Comparison of ENCODE assay signal across 38 cellular contexts in genomic region chr14:103998027-103998426, GRCh38. TPM values are rescaled to one million over a fixed set of nuclear protein-coding genes. Genes with fewer than 3 reads are reported as not detected.
"Had no signal": no experiment of that assay in that cellular context is flagged by ENCODE, and none has a peak within 500 bp of the region (broad histone marks: within the 10 kb centered on the region; RNA-seq: fewer than 3 reads in every experiment).

No MANE protein-coding gene starts in this region.

- H3K9me3 Mint-ChIP-seq: activated CD4-positive, alpha-beta memory T cell treated with anti-CD3 and anti-CD28 coated beads, Interleukin-2, amount 10 ng/mL, durations not matched to agents 7 days and 5 days; activated CD4-positive, alpha-beta T cell treated with anti-CD3 and anti-CD28 coated beads, Interleukin-2, amount 10 ng/mL, durations not matched to agents 7 days and 5 days; activated naive CD4-positive, alpha-beta T cell treated with anti-CD3 and anti-CD28 coated beads, Interleukin-2, amount 10 ng/mL, durations not matched to agents 7 days and 5 days; activated naive CD4-positive, alpha-beta T cell treated with anti-CD3 and anti-CD28 coated beads, Interleukin-2, amount 50 U/mL, for 24 hours; activated naive CD8-positive, alpha-beta T cell treated with anti-CD3 and anti-CD28 coated beads, Interleukin-2, amount 10 ng/mL, durations not matched to agents 7 days and 5 days; activated naive CD8-positive, alpha-beta T cell treated with anti-CD3 and anti-CD28 coated beads, Interleukin-2, amount 50 U/mL, for 24 hours; activated T-cell treated with anti-CD3 and anti-CD28 coated beads, Interleukin-2, amount 50 U/mL, for 24 hours; activated T-helper 2 cell treated with anti-CD3 and anti-CD28 coated beads, Interferon-gamma antibody, Interleukin-2, Interleukin-4, amounts not matched to agents 10 μg/mL and 5 μg/mL and 100 μg/mL, durations not matched to agents 14 hours and 24 hours and 36 hours; brain; central memory CD8-positive, alpha-beta T cell; T-helper 1 cell treated with Interleukin-12 subunit alpha and Interleukin-12 subunit beta and Interleukin-4 antibody, amounts not matched to agents 30 μg/mL and 1 μg/mL, for 36 hours; T-helper 2 cell treated with Interferon-gamma antibody and Interleukin-4, amounts not matched to agents 5 μg/mL and 100 μg/mL, for 36 hours; WTC11 had no signal

- H3K9me3 ChIP-seq: ascending aorta had no signal

- H3K27ac ChIP-seq: ascending aorta, cardiac muscle cell, WERI-Rb-1 had no signal

- H3K4me1 ChIP-seq: ascending aorta had no signal

- ATAC-seq: activated CD4-positive, alpha-beta T cell treated with anti-CD3 and anti-CD28 coated beads for 36 hours; activated CD8-positive, alpha-beta memory T cell treated with anti-CD3 and anti-CD28 coated beads, Interleukin-2, amount 10 ng/mL, durations not matched to agents 7 days and 5 days; activated CD8-positive, alpha-beta T cell treated with anti-CD3 and anti-CD28 coated beads, Interleukin-2, amount 10 ng/mL, durations not matched to agents 7 days and 5 days; activated naive CD8-positive, alpha-beta T cell treated with anti-CD3 and anti-CD28 coated beads, Interleukin-2, amount 50 U/mL, for 24 hours; WTC11 had no signal

- H3K27ac Mint-ChIP-seq: activated CD4-positive, alpha-beta memory T cell treated with anti-CD3 and anti-CD28 coated beads, Interleukin-2, amount 10 ng/mL, durations not matched to agents 7 days and 5 days; activated CD4-positive, alpha-beta T cell treated with anti-CD3 and anti-CD28 coated beads for 36 hours; activated CD4-positive, alpha-beta T cell treated with anti-CD3 and anti-CD28 coated beads, Interleukin-2, amount 10 ng/mL, durations not matched to agents 7 days and 5 days; activated CD8-positive, alpha-beta memory T cell treated with anti-CD3 and anti-CD28 coated beads, Interleukin-2, amount 10 ng/mL, durations not matched to agents 7 days and 5 days; activated CD8-positive, alpha-beta T cell treated with anti-CD3 and anti-CD28 coated beads, Interleukin-2, amount 10 ng/mL, durations not matched to agents 7 days and 5 days; activated naive CD4-positive, alpha-beta T cell treated with anti-CD3 and anti-CD28 coated beads, Interleukin-2, amount 10 ng/mL, durations not matched to agents 7 days and 5 days; activated naive CD4-positive, alpha-beta T cell treated with anti-CD3 and anti-CD28 coated beads, Interleukin-2, amount 50 U/mL, for 24 hours; activated naive CD8-positive, alpha-beta T cell; activated naive CD8-positive, alpha-beta T cell treated with anti-CD3 and anti-CD28 coated beads, Interleukin-2, amount 10 ng/mL, durations not matched to agents 7 days and 5 days; activated naive CD8-positive, alpha-beta T cell treated with anti-CD3 and anti-CD28 coated beads, Interleukin-2, amount 50 U/mL, for 24 hours; activated T-cell treated with anti-CD3 and anti-CD28 coated beads, Interleukin-2, amount 50 U/mL, for 24 hours; activated T-helper 2 cell treated with anti-CD3 and anti-CD28 coated beads, Interferon-gamma antibody, Interleukin-2, Interleukin-4, amounts not matched to agents 10 μg/mL and 5 μg/mL and 100 μg/mL, durations not matched to agents 14 hours and 24 hours and 36 hours; brain; T-helper 1 cell treated with Interleukin-12 subunit alpha and Interleukin-12 subunit beta and Interleukin-4 antibody, amounts not matched to agents 30 μg/mL and 1 μg/mL, for 36 hours; T-helper 2 cell treated with Interferon-gamma antibody and Interleukin-4, amounts not matched to agents 5 μg/mL and 100 μg/mL, for 36 hours; WTC11 had no signal

- DNase-seq: activated CD4-positive, alpha-beta memory T cell treated with anti-CD3 and anti-CD28 coated beads, Interleukin-2, amount 10 ng/mL, durations not matched to agents 7 days and 5 days; activated CD4-positive, alpha-beta T cell treated with anti-CD3 and anti-CD28 coated beads for 1 hour; activated CD4-positive, alpha-beta T cell treated with anti-CD3 and anti-CD28 coated beads for 36 hours; activated CD4-positive, alpha-beta T cell treated with anti-CD3 and anti-CD28 coated beads for 48 hours; activated CD4-positive, alpha-beta T cell treated with anti-CD3 and anti-CD28 coated beads, Interleukin-2, amount 10 ng/mL, durations not matched to agents 7 days and 5 days; activated CD4-positive, alpha-beta T cell treated with anti-CD3 and anti-CD28 coated beads, Interleukin-2, amount 50 U/mL, for 48 hours; activated CD4-positive, CD25-positive, alpha-beta regulatory T cell; activated CD8-positive, alpha-beta memory T cell treated with anti-CD3 and anti-CD28 coated beads for 24 hours; activated CD8-positive, alpha-beta memory T cell treated with anti-CD3 and anti-CD28 coated beads, Interleukin-2, amount 10 ng/mL, durations not matched to agents 7 days and 5 days; activated CD8-positive, alpha-beta memory T cell treated with anti-CD3 and anti-CD28 coated beads, Interleukin-2, amount 50 U/mL, for 48 hours; activated CD8-positive, alpha-beta T cell treated with anti-CD3 and anti-CD28 coated beads, Interleukin-2, amount 10 ng/mL, durations not matched to agents 7 days and 5 days; activated effector memory CD4-positive, alpha-beta T cell treated with Interleukin-2 at 50 U/mL for 16 hours; activated gamma-delta T cell; activated naive CD4-positive, alpha-beta T cell treated with anti-CD3 and anti-CD28 coated beads, Interleukin-2, amount 10 ng/mL, durations not matched to agents 7 days and 5 days; activated naive CD4-positive, alpha-beta T cell treated with Interleukin-2 at 50 U/mL for 16 hours; activated naive CD8-positive, alpha-beta T cell treated with anti-CD3 and anti-CD28 coated beads, Interleukin-2, amount 10 ng/mL, durations not matched to agents 7 days and 5 days; activated naive CD8-positive, alpha-beta T cell treated with anti-CD3 and anti-CD28 coated beads, Interleukin-2, amount 50 U/mL, for 24 hours; activated T-cell treated with anti-CD3 and anti-CD28 coated beads, Interleukin-2, amount 50 U/mL, for 24 hours; activated T-cell treated with anti-CD3 and anti-CD28 coated beads, Interleukin-2, amount 50 U/mL, for 48 hours; amygdala; anterior cingulate cortex; cerebellar nuclear complex; T-helper 1 cell; T-helper 2 cell; T-helper 9 cell; WERI-Rb-1 had no signal

- H3K36me3 ChIP-seq: ascending aorta, cardiac muscle cell, WERI-Rb-1 had no signal

- H3K4me1 Mint-ChIP-seq: activated CD4-positive, alpha-beta memory T cell treated with anti-CD3 and anti-CD28 coated beads, Interleukin-2, amount 10 ng/mL, durations not matched to agents 7 days and 5 days; activated CD4-positive, alpha-beta T cell treated with anti-CD3 and anti-CD28 coated beads for 36 hours; activated CD4-positive, alpha-beta T cell treated with anti-CD3 and anti-CD28 coated beads, Interleukin-2, amount 10 ng/mL, durations not matched to agents 7 days and 5 days; activated naive CD4-positive, alpha-beta T cell treated with anti-CD3 and anti-CD28 coated beads, Interleukin-2, amount 10 ng/mL, durations not matched to agents 7 days and 5 days; activated naive CD4-positive, alpha-beta T cell treated with anti-CD3 and anti-CD28 coated beads, Interleukin-2, amount 50 U/mL, for 24 hours; activated naive CD8-positive, alpha-beta T cell treated with anti-CD3 and anti-CD28 coated beads, Interleukin-2, amount 50 U/mL, for 24 hours; brain; central memory CD8-positive, alpha-beta T cell; WTC11 had no signal

- H3K4me3 ChIP-seq: ascending aorta, cardiac muscle cell had no signal

- H3K4me3 Mint-ChIP-seq: activated CD4-positive, alpha-beta memory T cell treated with anti-CD3 and anti-CD28 coated beads, Interleukin-2, amount 10 ng/mL, durations not matched to agents 7 days and 5 days; activated CD4-positive, alpha-beta T cell treated with anti-CD3 and anti-CD28 coated beads for 36 hours; activated CD4-positive, alpha-beta T cell treated with anti-CD3 and anti-CD28 coated beads, Interleukin-2, amount 10 ng/mL, durations not matched to agents 7 days and 5 days; activated CD8-positive, alpha-beta memory T cell treated with anti-CD3 and anti-CD28 coated beads, Interleukin-2, amount 10 ng/mL, durations not matched to agents 7 days and 5 days; activated CD8-positive, alpha-beta T cell treated with anti-CD3 and anti-CD28 coated beads, Interleukin-2, amount 10 ng/mL, durations not matched to agents 7 days and 5 days; activated naive CD4-positive, alpha-beta T cell treated with anti-CD3 and anti-CD28 coated beads, Interleukin-2, amount 10 ng/mL, durations not matched to agents 7 days and 5 days; activated naive CD4-positive, alpha-beta T cell treated with anti-CD3 and anti-CD28 coated beads, Interleukin-2, amount 50 U/mL, for 24 hours; activated naive CD8-positive, alpha-beta T cell; activated naive CD8-positive, alpha-beta T cell treated with anti-CD3 and anti-CD28 coated beads, Interleukin-2, amount 10 ng/mL, durations not matched to agents 7 days and 5 days; activated naive CD8-positive, alpha-beta T cell treated with anti-CD3 and anti-CD28 coated beads, Interleukin-2, amount 50 U/mL, for 24 hours; activated T-cell treated with anti-CD3 and anti-CD28 coated beads, Interleukin-2, amount 50 U/mL, for 24 hours; brain; central memory CD8-positive, alpha-beta T cell; T-helper 1 cell treated with Interleukin-12 subunit alpha and Interleukin-12 subunit beta and Interleukin-4 antibody, amounts not matched to agents 30 μg/mL and 1 μg/mL, for 36 hours; T-helper 2 cell treated with Interferon-gamma antibody and Interleukin-4, amounts not matched to agents 5 μg/mL and 100 μg/mL, for 36 hours; WTC11 had no signal

- H3K36me3 Mint-ChIP-seq: activated CD8-positive, alpha-beta memory T cell treated with anti-CD3 and anti-CD28 coated beads, Interleukin-2, amount 10 ng/mL, durations not matched to agents 7 days and 5 days; activated naive CD4-positive, alpha-beta T cell treated with anti-CD3 and anti-CD28 coated beads, Interleukin-2, amount 10 ng/mL, durations not matched to agents 7 days and 5 days; activated naive CD4-positive, alpha-beta T cell treated with anti-CD3 and anti-CD28 coated beads, Interleukin-2, amount 50 U/mL, for 24 hours; activated naive CD8-positive, alpha-beta T cell; activated naive CD8-positive, alpha-beta T cell treated with anti-CD3 and anti-CD28 coated beads, Interleukin-2, amount 10 ng/mL, durations not matched to agents 7 days and 5 days; brain; WTC11 had no signal

- H3K27me3 ChIP-seq: ascending aorta, cardiac muscle cell had no signal

RNA-seq across cellular contexts. Expression of gene RD3L, which starts 55.7 kb away (rescaled TPM):
- total RNA-seq: activated CD4-positive, alpha-beta memory T cell treated with anti-CD3 and anti-CD28 coated beads, Interleukin-2, amount 10 ng/mL, durations not matched to agents 7 days and 5 days; activated CD4-positive, alpha-beta T cell treated with anti-CD3 and anti-CD28 coated beads for 36 hours; activated CD4-positive, alpha-beta T cell treated with anti-CD3 and anti-CD28 coated beads, Interleukin-2, amount 10 ng/mL, durations not matched to agents 7 days and 5 days; activated CD8-positive, alpha-beta memory T cell treated with anti-CD3 and anti-CD28 coated beads, Interleukin-2, amount 10 ng/mL, durations not matched to agents 7 days and 5 days; activated CD8-positive, alpha-beta T cell treated with anti-CD3 and anti-CD28 coated beads, Interleukin-2, amount 10 ng/mL, durations not matched to agents 7 days and 5 days; activated naive CD8-positive, alpha-beta T cell treated with anti-CD3 and anti-CD28 coated beads, Interleukin-2, amount 10 ng/mL, durations not matched to agents 7 days and 5 days; activated T-helper 2 cell treated with anti-CD3 and anti-CD28 coated beads, Interferon-gamma antibody, Interleukin-2, Interleukin-4, amounts not matched to agents 10 μg/mL and 5 μg/mL and 100 μg/mL, durations not matched to agents 14 hours and 24 hours and 36 hours; ascending aorta; bronchial epithelial cell; WTC11 had no signal
- polyA plus RNA-seq: adipose tissue had no signal
